ENCODE assay signal across 2 cellular contexts in genomic region chr19:16889883-16890460, GRCh38.
TF ChIP-seq lines count a peak whose summit lies in the region.

No MANE protein-coding gene starts in this region.

TF ChIP-seq in GM23338, 12 proteins besides CTCF, POLR2A, EP300 and RAD21:
- TF ChIP-seq CREB1 (CRISPR knock-in tag; IDR thresholded peaks at IDR 0.05; ENCODE audit: low read depth) = no peak
- TF ChIP-seq EZH2 (IDR thresholded peaks at IDR 0.05; ENCODE audit: low read depth, unreplicated experiment) = no peak
- no peak for TF ChIP-seq ETS1 (IDR thresholded peaks at IDR 0.05)
- TF ChIP-seq ZNF462 (CRISPR knock-in tag; IDR thresholded peaks at IDR 0.05) = no peak
- TF ChIP-seq EZH2phosphoT487 (IDR thresholded peaks at IDR 0.05; ENCODE audit: unreplicated experiment) = no peak
- TF ChIP-seq JUNB (IDR thresholded peaks at IDR 0.05; ENCODE audit: unreplicated experiment) = no peak
- TF ChIP-seq POLR2AphosphoS5 (IDR thresholded peaks at IDR 0.05; ENCODE audit: low read depth) = no peak
- TF ChIP-seq STAT1 (IDR thresholded peaks at IDR 0.05; ENCODE audit: unreplicated experiment) = no peak
- no peak for TF ChIP-seq ZNF331 (CRISPR knock-in tag; IDR thresholded peaks at IDR 0.05; ENCODE audit: low read depth)
- no peak for TF ChIP-seq ZNF114 (CRISPR knock-in tag; IDR thresholded peaks at IDR 0.05)
- TF ChIP-seq NANOG (IDR thresholded peaks at IDR 0.05; ENCODE audit: borderline replicate concordance) = no peak
- no peak for TF ChIP-seq REST (IDR thresholded peaks at IDR 0.05; ENCODE audit: unreplicated experiment)

TF ChIP-seq in H1, 55 proteins besides CTCF, POLR2A, EP300 and RAD21:
- no peak for TF ChIP-seq RBBP5 (IDR thresholded peaks at IDR 0.05; ENCODE audit: borderline replicate concordance, low read depth, low read length)
- no peak for TF ChIP-seq BRCA1 (IDR thresholded peaks at IDR 0.05; ENCODE audit: low read depth, low read length)
- TF ChIP-seq TCF12 (IDR thresholded peaks at IDR 0.05; ENCODE audit: low read depth, low read length) = no peak
- TF ChIP-seq SUZ12 (IDR thresholded peaks at IDR 0.05; ENCODE audit: low read length) = no peak
- TF ChIP-seq SP2 (IDR thresholded peaks at IDR 0.05; ENCODE audit: low read length) = no peak
- no peak for TF ChIP-seq SIRT6 (IDR thresholded peaks at IDR 0.05; ENCODE audit: low read length)
- no peak for TF ChIP-seq CHD1 (IDR thresholded peaks at IDR 0.05; ENCODE audit: low read depth, low read length)
- no peak for TF ChIP-seq EZH2 (IDR thresholded peaks at IDR 0.05; ENCODE audit: low read depth, low read length, severe bottlenecking)
